ENCODE assay signal across 10 cellular contexts in genomic region chr16:70706948-70707465, GRCh38. TPM values are rescaled to one million over a fixed set of nuclear protein-coding genes. Genes with fewer than 3 reads are reported as not detected.
A peak's percentile ranks its signal among the peaks of the same experiment; 100 is the strongest.
DNase-seq lines count a peak whose midpoint lies in the region; ATAC-seq, FAIRE-seq and TF ChIP-seq lines count a peak whose summit lies in the region.
"Had no signal": no experiment of that assay in that cellular context is flagged by ENCODE, and none has a peak within 500 bp of the region (broad histone marks: within the 10 kb centered on the region; RNA-seq: fewer than 3 reads in every experiment).

No MANE protein-coding gene starts in this region.

- H3K36me3 ChIP-seq in mammary epithelial cell (ENCODE audit: insufficient read depth, low read length) = no peaks in the 10 kb centered on the region
- H3K36me3 ChIP-seq in upper lobe of left lung = peaks cover 0 to 11% (median 0%) of the 10 kb centered on the region in 4 donors
- H3K36me3 ChIP-seq in small intestine (ENCODE audit: control insufficient read depth in 2 of 2, insufficient read depth in 2 of 2, low read length in 2 of 2) = no peaks in the 10 kb centered on the region

- intact Hi-C loops in mammary epithelial cell (cut with micrococcal nuclease) = no loop called here

- H3K9me3 ChIP-seq in mammary epithelial cell (replicated peaks; ENCODE audit: insufficient read depth, low read length) (no peaks in the 10 kb centered on the region), upper lobe of left lung (no peaks in the 10 kb centered on the region), small intestine (ENCODE audit: control insufficient read depth, low read depth) (no peaks in the 10 kb centered on the region)

- H3K27me3 ChIP-seq in mammary epithelial cell (ENCODE audit: insufficient read depth, low read length) (no peaks in the 10 kb centered on the region), upper lobe of left lung (no peaks in the 10 kb centered on the region), small intestine (ENCODE audit: control insufficient read depth in 2 of 2, insufficient read depth in 2 of 2, low read length in 2 of 2) (no peaks in the 10 kb centered on the region)

- dilution Hi-C loops in mammary epithelial cell (cut with HindIII; ENCODE audit: low sequenced_read_pairs) = no loop called here

- CTCF ChIA-PET in mammary epithelial cell (lab: Charles Lee; ENCODE audit: low non-redundant PET) = interaction anchor here (0.6 kb wide), 1 partner anchor 64 kb away, joined by 7 read pairs; no protein-coding TSS in a partner anchor

- TF ChIP-seq POLR2A in upper lobe of left lung (IDR thresholded peaks at IDR 0.05) = no peak

- H3K79me2 ChIP-seq in mammary epithelial cell (ENCODE audit: insufficient read depth, low read length) = no peaks in the 10 kb centered on the region

- in situ Hi-C loops in mammary epithelial cell (cut with MboI; ENCODE audit: low sequenced_read_pairs in 2 of 2) = no loop called here

- peak overlapping the region; percentile 8 for H3K9ac ChIP-seq in mammary epithelial cell (ENCODE audit: insufficient read depth, low read length)

- H3K27ac ChIP-seq in mammary epithelial cell (ENCODE audit: insufficient read depth, low read depth, low read length) (peak overlapping the region; percentile 76), upper lobe of left lung (peak overlapping the region; percentile 10 to 86 (median 46)), small intestine (ENCODE audit: low read depth in 1 of 2, low read length in 1 of 2) (peak overlapping the region in 1 of 2 donors; percentile 56)

- H3K4me3 ChIP-seq in mammary epithelial cell (replicated peaks in 1 of 3; ENCODE audit: insufficient read depth in 1 of 3, low read depth in 2 of 3, low read length in 3 of 3) = no peak overlapping the region
- no peak overlapping the region for H3K4me3 ChIP-seq in upper lobe of left lung
- no peak overlapping the region for H3K4me3 ChIP-seq in small intestine (ENCODE audit: low read depth in 1 of 2, low read length in 2 of 2)

- no TSS peak for BruUV-seq in mammary epithelial cell (replicated peaks; lab: Mats Ljungman, UMichigan)

- TF ChIP-seq EP300 in upper lobe of left lung (IDR thresholded peaks at IDR 0.05) = no peak

- H2AFZ ChIP-seq in mammary epithelial cell (ENCODE audit: low read depth, low read length) = peak overlapping the region; percentile 35

- 6% methylated on average over 6 of the region's 7 CpGs for WGBS in mammary epithelial cell (ENCODE audit: low coverage, missing lambda C conversion rate)
- 49% methylated on average over 7 of the region's 7 CpGs for WGBS in upper lobe of left lung, 2 donors
- 67 to 86% (median 82%) methylated on average over 7 of the region's 7 CpGs for WGBS in small intestine, 3 donors

- peak overlapping the region; percentile 55 for H3K4me2 ChIP-seq in mammary epithelial cell (ENCODE audit: insufficient read depth, low read depth, low read length)

- no peaks in the 10 kb centered on the region for H4K20me1 ChIP-seq in mammary epithelial cell (ENCODE audit: insufficient read depth, low read length)

- FAIRE-seq in HTR-8/SVneo (lab: Jason Lieb, UNC) = peak; percentile 92
- FAIRE-seq in small intestine (lab: Jason Lieb, UNC) = no peak

- ATAC-seq in upper lobe of left lung (ENCODE audit: low FRiP score in 2 of 2) (no peak), HG02642 (IDR thresholded peaks at IDR 0.05; ENCODE audit: poor library complexity, unreplicated experiment) (no peak), GM21381 (IDR thresholded peaks at IDR 0.05; ENCODE audit: unreplicated experiment) (no peak)

- DNase-seq in HTR-8/SVneo (ENCODE audit: insufficient read length, low spot score) (peak; percentile 84), mammary epithelial cell (peak; percentile 81), kidney glomerular epithelial cell (lab: John Stamatoyannopoulos, UW) (peak; percentile 61), upper lobe of left lung (no peak), T-helper 2 cell (no peak), small intestine (no peak)
- DNase-seq: activated CD4-positive, CD25-positive, alpha-beta regulatory T cell treated with anti-CD3 and anti-CD28 coated beads, Interleukin-2, amount 50 U/mL, for 72 hours; NCI-H2081 treated with DMSO at 0.1 percent for 48 hours had no signal

- peaks cover 49% of the 10 kb centered on the region for H3K4me1 ChIP-seq in mammary epithelial cell (ENCODE audit: insufficient read depth, low read length)
- H3K4me1 ChIP-seq in upper lobe of left lung = peaks cover 46 to 85% (median 65%) of the 10 kb centered on the region in 4 donors
- H3K4me1 ChIP-seq in small intestine (ENCODE audit: control insufficient read depth in 2 of 2, insufficient read depth in 1 of 2, low read depth in 1 of 2, low read length in 1 of 2) = peaks cover 0 to 4% of the 10 kb centered on the region in 2 donors

- no peak for TF ChIP-seq CTCF in mammary epithelial cell (conservative IDR thresholded peaks at IDR 0.05 in 1 of 2, IDR thresholded peaks at IDR 0.05 in 1 of 2; ENCODE audit: extremely low read depth in 1 of 2, insufficient read depth in 1 of 2, low read depth in 1 of 2, low read length in 2 of 2)
- no peak for TF ChIP-seq CTCF in upper lobe of left lung (IDR thresholded peaks at IDR 0.05)

RNA-seq across cellular contexts. Expression of gene MTSS2, which starts 21.2 kb away (rescaled TPM):
- total RNA-seq in mammary epithelial cell (10 to 100 TPM; 25.8 to 42.9 TPM), upper lobe of left lung (100 to 1,000 TPM in 1 of 6 donors, 10 to 100 TPM in 5; 40.7 to 202 (median 72.4) TPM)
- polyA plus RNA-seq in mammary epithelial cell (46.7 TPM), small intestine (10 to 100 TPM in 1 of 3 donors, 1 to 10 TPM in 2; 2.9 to 15.2 (median 7.3) TPM)
- polyA minus RNA-seq in mammary epithelial cell = 28.8 TPM

Comparison
In these comparisons a context has a peak if more than half of its experiments do, and no peak if none do; other contexts are left out.
1. DNase-seq: peak in HTR-8/SVneo (single experiment), mammary epithelial cell (single experiment) and kidney glomerular epithelial cell (single experiment); none in upper lobe of left lung (0 of 2), T-helper 2 cell (0 of 5) and small intestine (single experiment).